Comparison of ENCODE assay signal across 8 cellular contexts in the genomic region with DNA sequence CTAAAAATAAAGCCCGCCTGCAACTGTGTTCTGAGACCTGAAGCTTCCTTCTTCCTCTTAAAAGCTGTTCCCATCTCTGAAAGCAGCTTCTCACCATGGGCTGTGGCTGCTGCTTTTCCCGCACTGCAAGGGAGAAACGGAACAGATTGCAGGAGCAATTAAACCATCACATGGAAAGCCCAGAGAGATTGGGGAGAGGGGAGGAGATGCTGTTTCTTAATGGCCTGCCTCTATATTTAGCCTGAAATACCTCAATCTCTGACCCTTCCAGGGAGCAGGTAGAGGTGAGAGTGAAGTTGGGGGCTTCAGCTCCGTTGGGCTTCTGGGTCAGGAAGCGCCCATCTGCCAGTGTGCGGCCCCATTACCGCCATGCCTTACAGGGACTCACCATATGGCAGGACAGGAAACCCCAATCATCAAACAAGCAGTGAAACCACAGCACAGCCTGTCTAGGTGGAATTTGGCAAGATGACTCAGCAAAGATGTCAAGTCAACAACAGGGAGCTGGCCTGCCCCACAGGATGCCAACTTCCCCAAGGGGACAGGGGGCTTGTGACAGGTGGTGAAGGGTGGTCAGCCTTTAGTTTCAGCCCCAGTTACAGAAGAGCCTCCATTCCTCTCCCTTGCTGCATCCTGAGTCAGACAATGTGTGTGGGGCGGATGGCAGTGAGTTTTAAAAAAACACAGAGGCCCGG.
DNase-seq lines count a peak whose midpoint lies in the region; ATAC-seq and TF ChIP-seq lines count a peak whose summit lies in the region.

No MANE protein-coding gene starts in this region.

- peak; percentile 97 for DNase-seq in DMS 273 treated with DMSO at 0.1 percent for 48 hours (lab: John Stamatoyannopoulos, UW)
- peak; percentile 47 for DNase-seq in activated T-helper 2 cell treated with anti-CD3 and anti-CD28 coated beads, Interferon-gamma antibody, Interleukin-2, Interleukin-4, amounts not matched to agents 10 μg/mL and 5 μg/mL and 100 μg/mL, durations not matched to agents 14 hours and 24 hours and 36 hours (ENCODE audit: low spot score)
- no peak for DNase-seq in NCI-H226
- DNase-seq in NCI-H524 treated with DMSO at 0.1 percent for 48 hours (lab: John Stamatoyannopoulos, UW), result no peak
- no peak for DNase-seq in NCI-H774 (lab: John Stamatoyannopoulos, UW)
- DNase-seq in BE2C, result no peak

- intact Hi-C loops in activated T-helper 2 cell treated with anti-CD3 and anti-CD28 coated beads, Interferon-gamma antibody, Interleukin-2, Interleukin-4, amounts not matched to agents 10 μg/mL and 5 μg/mL and 100 μg/mL, durations not matched to agents 14 hours and 24 hours and 36 hours (cut with micrococcal nuclease), result loop anchor here (10.0 kb wide), 1 partner anchor 416 kb away; no protein-coding TSS in a partner anchor

- no peaks in the 10 kb centered on the region for H3K9me3 Mint-ChIP-seq in activated T-helper 2 cell treated with anti-CD3 and anti-CD28 coated beads, Interferon-gamma antibody, Interleukin-2, Interleukin-4, amounts not matched to agents 10 μg/mL and 5 μg/mL and 100 μg/mL, durations not matched to agents 14 hours and 24 hours and 36 hours

- peaks cover 32% of the 10 kb centered on the region for H3K4me1 Mint-ChIP-seq in activated T-helper 2 cell treated with anti-CD3 and anti-CD28 coated beads, Interferon-gamma antibody, Interleukin-2, Interleukin-4, amounts not matched to agents 10 μg/mL and 5 μg/mL and 100 μg/mL, durations not matched to agents 14 hours and 24 hours and 36 hours (ENCODE audit: low read depth)

- H3K4me1 ChIP-seq in BE2C, result no peaks in the 10 kb centered on the region

- peak overlapping the region; percentile 70 for H3K27ac Mint-ChIP-seq in activated T-helper 2 cell treated with anti-CD3 and anti-CD28 coated beads, Interferon-gamma antibody, Interleukin-2, Interleukin-4, amounts not matched to agents 10 μg/mL and 5 μg/mL and 100 μg/mL, durations not matched to agents 14 hours and 24 hours and 36 hours

- H3K9me3 ChIP-seq in BE2C, result no peaks in the 10 kb centered on the region

- H3K36me3 ChIP-seq in BE2C, result no peaks in the 10 kb centered on the region

- H3K4me3 Mint-ChIP-seq in activated T-helper 2 cell treated with anti-CD3 and anti-CD28 coated beads, Interferon-gamma antibody, Interleukin-2, Interleukin-4, amounts not matched to agents 10 μg/mL and 5 μg/mL and 100 μg/mL, durations not matched to agents 14 hours and 24 hours and 36 hours (ENCODE audit: low read depth), result peak overlapping the region; percentile 31

- no peak for TF ChIP-seq CTCF in BE2C (IDR thresholded peaks at IDR 0.05; ENCODE audit: low read depth, low read length)

- H3K36me3 Mint-ChIP-seq in activated T-helper 2 cell treated with anti-CD3 and anti-CD28 coated beads, Interferon-gamma antibody, Interleukin-2, Interleukin-4, amounts not matched to agents 10 μg/mL and 5 μg/mL and 100 μg/mL, durations not matched to agents 14 hours and 24 hours and 36 hours (ENCODE audit: low read depth), result no peaks in the 10 kb centered on the region

- ATAC-seq in GM19324 (IDR thresholded peaks at IDR 0.05; ENCODE audit: low FRiP score, unreplicated experiment) (peak; percentile 46), HG03442 (IDR thresholded peaks at IDR 0.05; ENCODE audit: unreplicated experiment) (peak; percentile 56)

- H3K27me3 ChIP-seq in BE2C, result no peaks in the 10 kb centered on the region

- H3K27me3 Mint-ChIP-seq in activated T-helper 2 cell treated with anti-CD3 and anti-CD28 coated beads, Interferon-gamma antibody, Interleukin-2, Interleukin-4, amounts not matched to agents 10 μg/mL and 5 μg/mL and 100 μg/mL, durations not matched to agents 14 hours and 24 hours and 36 hours (ENCODE audit: low read depth), result peaks cover 6% of the 10 kb centered on the region

- H3K4me3 ChIP-seq in BE2C (ENCODE audit: low read depth, low read length), result no peak overlapping the region

Comparison
In these comparisons a context has a peak if more than half of its experiments do, and no peak if none do; other contexts are left out.
1. DNase-seq: peak in DMS 273 treated with DMSO at 0.1 percent for 48 hours (single experiment) and activated T-helper 2 cell treated with anti-CD3 and anti-CD28 coated beads, Interferon-gamma antibody, Interleukin-2, Interleukin-4, amounts not matched to agents 10 μg/mL and 5 μg/mL and 100 μg/mL, durations not matched to agents 14 hours and 24 hours and 36 hours (single experiment); none in NCI-H226 (single experiment), NCI-H524 treated with DMSO at 0.1 percent for 48 hours (single experiment), NCI-H774 (single experiment) and BE2C (single experiment).